22 cellular contexts compared by ENCODE assay signal in genomic region chr12:62164036-62164435, GRCh38.
"Had no signal": no experiment of that assay in that cellular context is flagged by ENCODE, and none has a peak within 500 bp of the region (broad histone marks: within the 10 kb centered on the region; RNA-seq: fewer than 3 reads in every experiment).

No MANE protein-coding gene starts in this region.

- H3K36me3 ChIP-seq: left ventricle myocardium inferior, ovary, right atrium auricular region, right lobe of liver, stomach, thyroid gland, transverse colon, upper lobe of left lung had no signal

- H3K4me3 ChIP-seq: left ventricle myocardium inferior, lung, ovary, right atrium auricular region, right lobe of liver, stomach, testis, thyroid gland, transverse colon, upper lobe of left lung had no signal

- H3K27me3 ChIP-seq: ovary, right atrium auricular region, right lobe of liver, stomach, testis, thyroid gland, transverse colon, upper lobe of left lung had no signal

- H3K9me3 ChIP-seq: left ventricle myocardium inferior, ovary, right atrium auricular region, right lobe of liver, stomach, testis, thyroid gland, transverse colon, upper lobe of left lung had no signal

- FAIRE-seq: islet of Langerhans, kidney had no signal

- H3K27ac ChIP-seq: left ventricle myocardium inferior, ovary, right atrium auricular region, right lobe of liver, stomach, testis, thyroid gland, transverse colon, upper lobe of left lung had no signal

- H3K4me1 ChIP-seq: left ventricle myocardium inferior, right atrium auricular region, right lobe of liver, stomach, testis, thyroid gland, transverse colon had no signal

- DNase-seq: hypothalamus; immature natural killer cell; kidney; left ventricle myocardium inferior; mesendoderm; naive thymus-derived CD4-positive, alpha-beta T cell; ovary; right lobe of liver; stimulated activated CD4-positive, alpha-beta T cell treated with anti-CD3 and anti-CD28 coated beads, Interleukin-12 subunit alpha, Interleukin-12 subunit beta, amount 100 ng/mL, for 4 hours; stimulated activated CD4-positive, alpha-beta T cell treated with anti-CD3 and anti-CD28 coated beads, Interleukin-15, amount 100 ng/mL, for 24 hours; stimulated activated CD4-positive, alpha-beta T cell treated with anti-CD3 and anti-CD28 coated beads, Interleukin-2, amount 100 ng/mL, for 24 hours; stimulated activated CD4-positive, alpha-beta T cell treated with anti-CD3 and anti-CD28 coated beads, Interleukin-4, amount 100 ng/mL, for 1 hour; stimulated activated naive B cell treated with anti-CD40 and anti-IgM and Interleukin-4, amounts not matched to agents 10 μg/mL and 1 μg/mL and 100 μg/mL, for 72 hours; stimulated activated naive CD8-positive, alpha-beta T cell treated with anti-CD3 and anti-CD28 coated beads, Interleukin-15, Interleukin-2, amounts not matched to agents 100 U/mL and 50 U/mL, for 24 hours; stomach; testis; thyroid gland; transverse colon; upper lobe of left lung had no signal
